19 cellular contexts compared by ENCODE assay signal in the genomic region with DNA sequence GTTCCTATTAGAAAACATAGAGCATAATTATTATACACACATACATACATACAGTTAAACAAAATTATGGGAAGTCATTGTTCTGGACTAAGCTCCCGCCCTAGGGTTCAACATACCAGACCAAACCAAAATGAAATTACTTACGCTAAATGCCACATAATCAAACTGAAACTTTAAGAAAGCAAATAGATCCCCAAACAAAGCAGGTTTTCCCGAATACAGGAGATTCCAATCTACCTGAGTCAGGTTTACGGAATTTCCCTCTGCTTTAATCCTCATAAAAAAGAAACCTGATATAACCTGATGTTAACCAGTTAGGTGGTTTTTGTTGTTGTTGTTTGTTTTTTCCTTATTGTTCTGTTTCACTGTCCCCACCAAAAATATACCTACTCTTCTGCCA.
"Had no signal": no experiment of that assay in that cellular context is flagged by ENCODE, and none has a peak within 500 bp of the region (broad histone marks: within the 10 kb centered on the region; RNA-seq: fewer than 3 reads in every experiment).

No MANE protein-coding gene starts in this region.

- DNase-seq: activated CD4-positive, alpha-beta T cell treated with anti-CD3 and anti-CD28 coated beads for 36 hours; activated CD8-positive, alpha-beta memory T cell treated with anti-CD3 and anti-CD28 coated beads, Interleukin-2, amount 50 U/mL, for 4 hours; activated CD8-positive, alpha-beta T cell treated with anti-CD3 and anti-CD28 coated beads for 36 hours; activated T-cell treated with anti-CD3 and anti-CD28 coated beads, Interleukin-2, amount 50 U/mL, for 72 hours; caudate nucleus; colonic mucosa; effector CD8-positive, alpha-beta T cell; erythroblast; hypothalamus; mucosa of descending colon; naive thymus-derived CD8-positive, alpha-beta T cell; nucleus accumbens; right lobe of liver; stimulated activated CD4-positive, alpha-beta T cell treated with anti-CD3 and anti-CD28 coated beads, Interleukin-1b, Interleukin-23, amount 100 ng/mL, for 48 hours; stimulated activated naive B cell treated with anti-CD40 and anti-IgM and Interleukin-4, amounts not matched to agents 10 μg/mL and 1 μg/mL and 100 μg/mL, for 72 hours; substantia nigra; T1000; transverse colon had no signal

- H3K27me3 ChIP-seq: colonic mucosa, right lobe of liver, transverse colon had no signal

- H3K9me3 Mint-ChIP-seq: activated CD8-positive, alpha-beta T cell treated with anti-CD3 and anti-CD28 coated beads for 36 hours; naive thymus-derived CD8-positive, alpha-beta T cell; stimulated activated naive B cell treated with anti-CD40 and anti-IgM and Interleukin-4, amounts not matched to agents 10 μg/mL and 1 μg/mL and 100 μg/mL, for 72 hours had no signal

- H3K36me3 ChIP-seq: colonic mucosa, prostate gland, right lobe of liver, transverse colon had no signal

- H3K27me3 Mint-ChIP-seq: activated CD4-positive, alpha-beta T cell treated with anti-CD3 and anti-CD28 coated beads for 36 hours; activated CD8-positive, alpha-beta T cell treated with anti-CD3 and anti-CD28 coated beads for 36 hours; naive thymus-derived CD8-positive, alpha-beta T cell; stimulated activated naive B cell treated with anti-CD40 and anti-IgM and Interleukin-4, amounts not matched to agents 10 μg/mL and 1 μg/mL and 100 μg/mL, for 72 hours had no signal

- H3K4me1 ChIP-seq: colonic mucosa, prostate gland, right lobe of liver, transverse colon had no signal

- H3K27ac Mint-ChIP-seq: activated CD4-positive, alpha-beta T cell treated with anti-CD3 and anti-CD28 coated beads for 36 hours; activated CD8-positive, alpha-beta T cell treated with anti-CD3 and anti-CD28 coated beads for 36 hours; activated T-cell treated with anti-CD3 and anti-CD28 coated beads, Interleukin-2, amount 50 U/mL, for 72 hours; naive thymus-derived CD8-positive, alpha-beta T cell; stimulated activated naive B cell treated with anti-CD40 and anti-IgM and Interleukin-4, amounts not matched to agents 10 μg/mL and 1 μg/mL and 100 μg/mL, for 72 hours had no signal

- H3K9me3 ChIP-seq: colonic mucosa, prostate gland, right lobe of liver had no signal

- H3K4me1 Mint-ChIP-seq: activated CD4-positive, alpha-beta T cell treated with anti-CD3 and anti-CD28 coated beads for 36 hours had no signal

- H3K4me3 ChIP-seq: colonic mucosa, mucosa of descending colon, prostate gland, right lobe of liver, transverse colon had no signal

- H3K4me3 Mint-ChIP-seq: activated CD4-positive, alpha-beta T cell treated with anti-CD3 and anti-CD28 coated beads for 36 hours; activated CD8-positive, alpha-beta T cell treated with anti-CD3 and anti-CD28 coated beads for 36 hours; activated T-cell treated with anti-CD3 and anti-CD28 coated beads, Interleukin-2, amount 50 U/mL, for 72 hours; naive thymus-derived CD8-positive, alpha-beta T cell; stimulated activated naive B cell treated with anti-CD40 and anti-IgM and Interleukin-4, amounts not matched to agents 10 μg/mL and 1 μg/mL and 100 μg/mL, for 72 hours had no signal

- H3K27ac ChIP-seq: colonic mucosa, prostate gland, right lobe of liver, transverse colon had no signal

- H3K36me3 Mint-ChIP-seq: naive thymus-derived CD8-positive, alpha-beta T cell; stimulated activated naive B cell treated with anti-CD40 and anti-IgM and Interleukin-4, amounts not matched to agents 10 μg/mL and 1 μg/mL and 100 μg/mL, for 72 hours had no signal
